8 cellular contexts compared by ENCODE assay signal in the genomic region with DNA sequence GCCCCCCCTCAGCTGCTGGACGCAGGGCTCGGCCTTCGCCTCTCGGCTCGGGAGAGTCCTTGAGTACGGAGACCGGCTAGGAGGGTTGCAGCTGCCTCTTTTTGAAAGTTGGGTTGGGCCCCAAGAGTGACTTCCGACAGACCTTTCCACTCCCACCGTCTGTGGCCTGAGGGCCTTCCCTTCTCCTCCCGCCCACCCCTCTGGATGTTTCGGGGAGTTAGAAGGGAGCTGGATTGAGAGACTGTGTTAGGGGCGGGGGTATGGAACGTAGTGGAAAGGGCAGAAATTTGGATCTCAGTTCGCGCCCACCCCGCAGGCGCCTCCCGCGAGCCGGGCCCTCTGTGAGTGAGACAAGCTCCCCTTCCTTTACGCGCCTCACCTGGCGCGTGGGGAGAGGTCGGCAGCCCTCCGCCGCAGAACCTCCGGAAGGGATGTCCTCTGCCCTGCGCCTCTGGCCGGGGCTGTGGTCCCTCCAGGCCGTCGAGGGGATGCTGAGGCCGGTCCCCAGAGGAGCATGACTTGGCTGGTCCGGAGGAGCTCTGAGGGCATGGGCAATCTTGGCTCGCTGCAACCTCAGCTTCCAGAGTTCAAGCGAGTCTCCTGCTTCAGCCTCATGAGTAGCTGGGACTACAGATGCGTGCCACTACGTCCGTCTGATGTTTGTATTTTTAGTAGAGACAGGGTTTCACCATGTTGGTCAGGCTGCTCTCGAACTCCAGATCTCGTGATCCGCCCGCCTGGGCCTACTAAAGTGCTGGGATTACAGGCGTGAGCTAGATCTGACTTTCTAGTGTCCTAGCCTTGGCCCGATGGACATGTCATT. TPM values are rescaled to one million over a fixed set of nuclear protein-coding genes. Genes with fewer than 3 reads are reported as not detected.
A peak's percentile ranks its signal among the peaks of the same experiment; 100 is the strongest.
DNase-seq lines count a peak whose midpoint lies in the region; ATAC-seq and TF ChIP-seq lines count a peak whose summit lies in the region.

No MANE protein-coding gene starts in this region.

- H3K27ac ChIP-seq in mucosa of rectum (ENCODE audit: low read depth in 2 of 2, low read length in 2 of 2), result peak overlapping the region; percentile 96 to 97
- peak overlapping the region; percentile 94 to 100 (median 99) for H3K27ac ChIP-seq in stomach

- H3K4me3 Mint-ChIP-seq in effector memory CD8-positive, alpha-beta T cell, result peak overlapping the region; percentile 72 to 79

- H3K36me3 Mint-ChIP-seq in effector memory CD8-positive, alpha-beta T cell (ENCODE audit: insufficient read depth), result peaks cover 35% of the 10 kb centered on the region

- peak; percentile 45 for DNase-seq in CD1c-positive myeloid dendritic cell (ENCODE audit: extremely low spot score)
- peak; percentile 43 for DNase-seq in HuH-7 (ENCODE audit: low spot score)
- peak; percentile 47 for DNase-seq in activated CD4-positive, alpha-beta T cell treated with anti-CD3 and anti-CD28 coated beads, Interleukin-2, amount 50 U/mL, for 1 hour
- DNase-seq in effector memory CD8-positive, alpha-beta T cell, result peak in 2 of 3 experiments; percentile 23 to 44
- DNase-seq in stomach, result peak; percentile 28
- DNase-seq in NCI-H2196 (lab: John Stamatoyannopoulos, UW; ENCODE audit: unreplicated experiment), result no peak

- peak overlapping the region; percentile 84 to 91 for H3K9ac ChIP-seq in mucosa of rectum (ENCODE audit: low read depth in 1 of 2, low read length in 2 of 2)

- no peak for TF ChIP-seq POLR2A in stomach (IDR thresholded peaks at IDR 0.05)

- no peaks in the 10 kb centered on the region for H3K9me3 ChIP-seq in mucosa of rectum (ENCODE audit: control insufficient read depth in 2 of 2, low read length in 2 of 2)
- no peaks in the 10 kb centered on the region for H3K9me3 ChIP-seq in stomach

- H3K4me1 Mint-ChIP-seq in effector memory CD8-positive, alpha-beta T cell (ENCODE audit: low read depth in 2 of 2), result peaks cover 44 to 55% of the 10 kb centered on the region in 2 donors

- intact Hi-C loops in stomach (cut with DNase I; ENCODE audit: low total_unique reads), result no loop called here

- TF ChIP-seq EP300 in stomach (IDR thresholded peaks at IDR 0.05), result no peak

- H3K9me3 Mint-ChIP-seq in effector memory CD8-positive, alpha-beta T cell, result no peaks in the 10 kb centered on the region

- H3K4me1 ChIP-seq in mucosa of rectum (ENCODE audit: control insufficient read depth in 2 of 2, insufficient read depth in 2 of 2, low read length in 2 of 2) (peaks cover 18 to 32% of the 10 kb centered on the region in 2 donors), stomach (peaks cover 42 to 58% (median 52%) of the 10 kb centered on the region in 4 donors)

- peaks cover 23 to 24% of the 10 kb centered on the region in 2 donors for H3K36me3 ChIP-seq in mucosa of rectum (ENCODE audit: control insufficient read depth in 2 of 2, insufficient read depth in 2 of 2, low read length in 2 of 2)
- peaks cover 23 to 31% (median 25%) of the 10 kb centered on the region in 4 donors for H3K36me3 ChIP-seq in stomach

- WGBS in stomach, 5 donors, result 12 to 16% (median 14%) methylated on average over 38 to 45 of the region's 45 CpGs

- H3K27me3 ChIP-seq in mucosa of rectum (ENCODE audit: control insufficient read depth in 2 of 2, insufficient read depth in 2 of 2, low read length in 2 of 2) (no peaks in the 10 kb centered on the region), stomach (no peaks in the 10 kb centered on the region)

- ATAC-seq in GM19452 (IDR thresholded peaks at IDR 0.05; ENCODE audit: unreplicated experiment), result peak; percentile 8
- peak; percentile 23 for ATAC-seq in effector memory CD8-positive, alpha-beta T cell (replicated peaks)

- no peaks in the 10 kb centered on the region for H3K27me3 Mint-ChIP-seq in effector memory CD8-positive, alpha-beta T cell

- no peak for TF ChIP-seq CTCF in stomach (IDR thresholded peaks at IDR 0.05)

- H3K27ac Mint-ChIP-seq in effector memory CD8-positive, alpha-beta T cell, result peak overlapping the region; percentile 92 to 96

- H3K4me3 ChIP-seq in mucosa of rectum (ENCODE audit: low read length in 2 of 2) (peak overlapping the region; percentile 74 to 82), stomach (peak overlapping the region; percentile 71 to 87 (median 74))

RNA-seq across cellular contexts. Expression of gene C2orf74, which starts 15.9 kb away (rescaled TPM):
- total RNA-seq in stomach, result 10 to 100 TPM in 2 of 5 donors, 1 to 10 TPM in 1, not detected in 2; 1.8 to 46.9 (median 35.2) TPM
- polyA plus RNA-seq in stomach, result 10 to 100 TPM; 15.8 to 26.6 (median 20.7) TPM
